Comparison of ENCODE assay signal across 23 cellular contexts in genomic region chr2:14641116-14641515, GRCh38.
"Had no signal": no experiment of that assay in that cellular context is flagged by ENCODE, and none has a peak within 500 bp of the region (broad histone marks: within the 10 kb centered on the region; RNA-seq: fewer than 3 reads in every experiment).

No MANE protein-coding gene starts in this region.

- DNase-seq: stimulated activated CD4-positive, alpha-beta T cell treated with anti-CD3 and anti-CD28 coated beads, Interleukin-2, amount 100 ng/mL, for 48 hours; stimulated activated CD4-positive, alpha-beta T cell treated with anti-CD3 and anti-CD28 coated beads, Interleukin-4, amount 100 ng/mL, for 1 hour; stimulated activated CD4-positive, alpha-beta T cell treated with anti-CD3 and anti-CD28 coated beads, Interleukin-4, amount 100 ng/mL, for 24 hours; stimulated activated CD4-positive, alpha-beta T cell treated with anti-CD3 and anti-CD28 coated beads, Interleukin-4, amount 100 ng/mL, for 4 hours; stimulated activated CD8-positive, alpha-beta memory T cell treated with anti-CD3 and anti-CD28 coated beads, Interleukin-4, amount 100 ng/mL, for 48 hours; stimulated activated naive B cell treated with anti-CD40 and anti-IgM and Interleukin-4, amounts not matched to agents 10 μg/mL and 1 μg/mL and 100 μg/mL, for 72 hours; stimulated activated naive CD4-positive, alpha-beta T cell; stimulated activated naive CD4-positive, alpha-beta T cell treated with Interleukin-2 at 50 U/mL for 16 hours; stimulated activated naive CD8-positive, alpha-beta T cell treated with anti-CD3 and anti-CD28 coated beads, Interleukin-15, amount 100 ng/mL, for 72 hours; stimulated activated naive CD8-positive, alpha-beta T cell treated with anti-CD3 and anti-CD28 coated beads, Interleukin-15, Interleukin-2, amounts not matched to agents 100 U/mL and 50 U/mL, for 24 hours; stomach; substantia nigra; testis; thyroid gland; tibial artery; transverse colon; trophoblast cell; upper lobe of left lung; upper lobe of right lung; uterus had no signal

- H3K27ac Mint-ChIP-seq: stimulated activated effector memory CD8-positive, alpha-beta T cell treated with anti-CD3 and anti-CD28 coated beads, Interleukin-12 subunit alpha, Interleukin-12 subunit beta, amount 100 ng/mL, for 72 hours; stimulated activated naive B cell treated with anti-CD40 and anti-IgM and Interleukin-4, amounts not matched to agents 10 μg/mL and 1 μg/mL and 100 μg/mL, for 72 hours; stimulated activated naive CD8-positive, alpha-beta T cell treated with anti-CD3 and anti-CD28 coated beads, Interleukin-15, amount 100 ng/mL, for 72 hours; stimulated activated naive CD8-positive, alpha-beta T cell treated with anti-CD3 and anti-CD28 coated beads, Interleukin-15, Interleukin-2, amounts not matched to agents 100 ng/mL and 50 ng/mL, for 24 hours; type B pancreatic cell had no signal

- H3K36me3 Mint-ChIP-seq: stimulated activated effector memory CD8-positive, alpha-beta T cell treated with anti-CD3 and anti-CD28 coated beads, Interleukin-12 subunit alpha, Interleukin-12 subunit beta, amount 100 ng/mL, for 72 hours; stimulated activated naive B cell treated with anti-CD40 and anti-IgM and Interleukin-4, amounts not matched to agents 10 μg/mL and 1 μg/mL and 100 μg/mL, for 72 hours; type B pancreatic cell had no signal

- H3K4me1 Mint-ChIP-seq: stimulated activated effector memory CD8-positive, alpha-beta T cell treated with anti-CD3 and anti-CD28 coated beads, Interleukin-12 subunit alpha, Interleukin-12 subunit beta, amount 100 ng/mL, for 72 hours; stimulated activated naive B cell treated with anti-CD40 and anti-IgM and Interleukin-4, amounts not matched to agents 10 μg/mL and 1 μg/mL and 100 μg/mL, for 72 hours; stimulated activated naive CD8-positive, alpha-beta T cell treated with anti-CD3 and anti-CD28 coated beads, Interleukin-15, amount 100 ng/mL, for 72 hours had no signal

- H3K4me3 Mint-ChIP-seq: stimulated activated effector memory CD8-positive, alpha-beta T cell treated with anti-CD3 and anti-CD28 coated beads, Interleukin-12 subunit alpha, Interleukin-12 subunit beta, amount 100 ng/mL, for 72 hours; stimulated activated naive B cell treated with anti-CD40 and anti-IgM and Interleukin-4, amounts not matched to agents 10 μg/mL and 1 μg/mL and 100 μg/mL, for 72 hours; stimulated activated naive CD8-positive, alpha-beta T cell treated with anti-CD3 and anti-CD28 coated beads, Interleukin-15, amount 100 ng/mL, for 72 hours; stimulated activated naive CD8-positive, alpha-beta T cell treated with anti-CD3 and anti-CD28 coated beads, Interleukin-15, Interleukin-2, amounts not matched to agents 100 ng/mL and 50 ng/mL, for 24 hours; type B pancreatic cell had no signal

- ATAC-seq: stimulated activated effector memory CD8-positive, alpha-beta T cell treated with anti-CD3 and anti-CD28 coated beads, Interleukin-12 subunit alpha, Interleukin-12 subunit beta, amount 100 ng/mL, for 72 hours; stimulated activated naive B cell treated with anti-CD40 and anti-IgM and Interleukin-4, amounts not matched to agents 10 μg/mL and 1 μg/mL and 100 μg/mL, for 72 hours; stimulated activated naive CD8-positive, alpha-beta T cell treated with anti-CD3 and anti-CD28 coated beads, Interleukin-15, amount 100 ng/mL, for 72 hours; stimulated activated naive CD8-positive, alpha-beta T cell treated with anti-CD3 and anti-CD28 coated beads, Interleukin-15, Interleukin-2, amounts not matched to agents 100 U/mL and 50 U/mL, for 24 hours; upper lobe of right lung had no signal

- H3K9me3 Mint-ChIP-seq: stimulated activated naive B cell treated with anti-CD40 and anti-IgM and Interleukin-4, amounts not matched to agents 10 μg/mL and 1 μg/mL and 100 μg/mL, for 72 hours; stimulated activated naive CD8-positive, alpha-beta T cell treated with anti-CD3 and anti-CD28 coated beads, Interleukin-15, Interleukin-2, amounts not matched to agents 100 ng/mL and 50 ng/mL, for 24 hours; type B pancreatic cell had no signal
